1 cellular context compared by ENCODE assay signal in genomic region chr14:88815980-88816379, GRCh38.
TF ChIP-seq lines count a peak whose summit lies in the region.

No MANE protein-coding gene starts in this region.

TF ChIP-seq in K562, 482 proteins besides CTCF, POLR2A, EP300 and RAD21 (continues in another document):
- no peak for TF ChIP-seq GABPB1 (CRISPR knock-in tag; IDR thresholded peaks at IDR 0.05)
- peak; percentile 79 for TF ChIP-seq NCOR1 (IDR thresholded peaks at IDR 0.05)
- peak; percentile 60 for TF ChIP-seq DPF2 (IDR thresholded peaks at IDR 0.05)
- peak; percentile 86 for TF ChIP-seq TEAD4 (IDR thresholded peaks at IDR 0.05; ENCODE audit: low read length)
- no peak for TF ChIP-seq TEAD4 (CRISPR knock-in tag; IDR thresholded peaks at IDR 0.05; ENCODE audit: borderline replicate concordance)
- TF ChIP-seq NCOA6 (IDR thresholded peaks at IDR 0.05) = no peak
- TF ChIP-seq MEIS2 (IDR thresholded peaks at IDR 0.05; ENCODE audit: partially characterized antibody) = peak; percentile 24
- TF ChIP-seq ZNF609 (CRISPR knock-in tag; IDR thresholded peaks at IDR 0.05; ENCODE audit: borderline replicate concordance) = no peak
- 0 out of 4 replicates have a peak, but pooled peaks of 1 of the 2 experiments have one; percentile 46 for TF ChIP-seq HDAC1 (IDR thresholded peaks at IDR 0.05)
- 0 out of 2 replicates have a peak, but pooled peaks have one; percentile 27 for TF ChIP-seq HDAC2 (IDR thresholded peaks at IDR 0.05)
- TF ChIP-seq NCOA1 (IDR thresholded peaks at IDR 0.05; ENCODE audit: low read depth) = no peak
- TF ChIP-seq, protein P1, sequence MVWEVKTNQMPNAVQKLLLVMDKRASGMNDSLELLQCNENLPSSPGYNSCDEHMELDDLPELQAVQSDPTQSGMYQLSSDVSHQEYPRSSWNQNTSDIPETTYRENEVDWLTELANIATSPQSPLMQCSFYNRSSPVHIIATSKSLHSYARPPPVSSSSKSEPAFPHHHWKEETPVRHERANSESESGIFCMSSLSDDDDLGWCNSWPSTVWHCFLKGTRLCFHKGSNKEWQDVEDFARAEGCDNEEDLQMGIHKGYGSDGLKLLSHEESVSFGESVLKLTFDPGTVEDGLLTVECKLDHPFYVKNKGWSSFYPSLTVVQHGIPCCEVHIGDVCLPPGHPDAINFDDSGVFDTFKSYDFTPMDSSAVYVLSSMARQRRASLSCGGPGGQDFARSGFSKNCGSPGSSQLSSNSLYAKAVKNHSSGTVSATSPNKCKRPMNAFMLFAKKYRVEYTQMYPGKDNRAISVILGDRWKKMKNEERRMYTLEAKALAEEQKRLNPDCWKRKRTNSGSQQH (CRISPR knock-in tag; IDR thresholded peaks at IDR 0.05) = no peak
- TF ChIP-seq TAF15 (IDR thresholded peaks at IDR 0.05; ENCODE audit: low read depth, low read length) = no peak
- no peak for TF ChIP-seq HCFC1 (IDR thresholded peaks at IDR 0.05; ENCODE audit: low read depth, low read length)
- peak in 1 of 2 experiments; percentile 62; a peak in 2 of 4 replicates for TF ChIP-seq TRIM24 (IDR thresholded peaks at IDR 0.05)
- peak; percentile 88 for TF ChIP-seq ARID1B (IDR thresholded peaks at IDR 0.05)
- TF ChIP-seq MTA2 (IDR thresholded peaks at IDR 0.05; ENCODE audit: low read depth) = peak; percentile 71
- TF ChIP-seq CBFA2T2 (conservative IDR thresholded peaks at IDR 0.05) = peak; percentile 82
- no peak for TF ChIP-seq NELFE (IDR thresholded peaks at IDR 0.05; ENCODE audit: insufficient read depth, insufficient read length)
- TF ChIP-seq TCF3 (CRISPR knock-in tag; IDR thresholded peaks at IDR 0.05) = peak; percentile 84
- no peak for TF ChIP-seq SPI1 (IDR thresholded peaks at IDR 0.05; ENCODE audit: borderline replicate concordance, low read depth, low read length)
- TF ChIP-seq POLR2AphosphoS5 (IDR thresholded peaks at IDR 0.05; ENCODE audit: control insufficient read depth, insufficient read depth, low read depth, low read length) = 0 out of 2 replicates have a peak, but pooled peaks have one; percentile 27
- no peak for TF ChIP-seq NFE2L1 (tag; IDR thresholded peaks at IDR 0.05; ENCODE audit: borderline replicate concordance, low read depth)
- 0 out of 2 replicates have a peak, but pooled peaks have one; percentile 28 for TF ChIP-seq STAT5A (IDR thresholded peaks at IDR 0.05; ENCODE audit: borderline replicate concordance, low read length)
- TF ChIP-seq NR3C1 (CRISPR knock-in tag; IDR thresholded peaks at IDR 0.05) = no peak
- no peak for TF ChIP-seq ZEB2 (IDR thresholded peaks at IDR 0.05)
- no peak for TF ChIP-seq CHCHD3 (CRISPR knock-in tag; IDR thresholded peaks at IDR 0.05)
- peak; percentile 79 for TF ChIP-seq TAL1 (IDR thresholded peaks at IDR 0.05)
- no peak for TF ChIP-seq ZNF76 (CRISPR knock-in tag; IDR thresholded peaks at IDR 0.05; ENCODE audit: borderline replicate concordance)
- no peak for TF ChIP-seq ZNF717 (CRISPR knock-in tag; IDR thresholded peaks at IDR 0.05)
- TF ChIP-seq ZNF586 (CRISPR knock-in tag; conservative IDR thresholded peaks at IDR 0.05) = no peak
- no peak for TF ChIP-seq ZNF766 (CRISPR knock-in tag; conservative IDR thresholded peaks at IDR 0.05)
- TF ChIP-seq EHMT2 (IDR thresholded peaks at IDR 0.05) = 0 out of 2 replicates have a peak, but pooled peaks have one; percentile 15
- TF ChIP-seq, protein P2, sequence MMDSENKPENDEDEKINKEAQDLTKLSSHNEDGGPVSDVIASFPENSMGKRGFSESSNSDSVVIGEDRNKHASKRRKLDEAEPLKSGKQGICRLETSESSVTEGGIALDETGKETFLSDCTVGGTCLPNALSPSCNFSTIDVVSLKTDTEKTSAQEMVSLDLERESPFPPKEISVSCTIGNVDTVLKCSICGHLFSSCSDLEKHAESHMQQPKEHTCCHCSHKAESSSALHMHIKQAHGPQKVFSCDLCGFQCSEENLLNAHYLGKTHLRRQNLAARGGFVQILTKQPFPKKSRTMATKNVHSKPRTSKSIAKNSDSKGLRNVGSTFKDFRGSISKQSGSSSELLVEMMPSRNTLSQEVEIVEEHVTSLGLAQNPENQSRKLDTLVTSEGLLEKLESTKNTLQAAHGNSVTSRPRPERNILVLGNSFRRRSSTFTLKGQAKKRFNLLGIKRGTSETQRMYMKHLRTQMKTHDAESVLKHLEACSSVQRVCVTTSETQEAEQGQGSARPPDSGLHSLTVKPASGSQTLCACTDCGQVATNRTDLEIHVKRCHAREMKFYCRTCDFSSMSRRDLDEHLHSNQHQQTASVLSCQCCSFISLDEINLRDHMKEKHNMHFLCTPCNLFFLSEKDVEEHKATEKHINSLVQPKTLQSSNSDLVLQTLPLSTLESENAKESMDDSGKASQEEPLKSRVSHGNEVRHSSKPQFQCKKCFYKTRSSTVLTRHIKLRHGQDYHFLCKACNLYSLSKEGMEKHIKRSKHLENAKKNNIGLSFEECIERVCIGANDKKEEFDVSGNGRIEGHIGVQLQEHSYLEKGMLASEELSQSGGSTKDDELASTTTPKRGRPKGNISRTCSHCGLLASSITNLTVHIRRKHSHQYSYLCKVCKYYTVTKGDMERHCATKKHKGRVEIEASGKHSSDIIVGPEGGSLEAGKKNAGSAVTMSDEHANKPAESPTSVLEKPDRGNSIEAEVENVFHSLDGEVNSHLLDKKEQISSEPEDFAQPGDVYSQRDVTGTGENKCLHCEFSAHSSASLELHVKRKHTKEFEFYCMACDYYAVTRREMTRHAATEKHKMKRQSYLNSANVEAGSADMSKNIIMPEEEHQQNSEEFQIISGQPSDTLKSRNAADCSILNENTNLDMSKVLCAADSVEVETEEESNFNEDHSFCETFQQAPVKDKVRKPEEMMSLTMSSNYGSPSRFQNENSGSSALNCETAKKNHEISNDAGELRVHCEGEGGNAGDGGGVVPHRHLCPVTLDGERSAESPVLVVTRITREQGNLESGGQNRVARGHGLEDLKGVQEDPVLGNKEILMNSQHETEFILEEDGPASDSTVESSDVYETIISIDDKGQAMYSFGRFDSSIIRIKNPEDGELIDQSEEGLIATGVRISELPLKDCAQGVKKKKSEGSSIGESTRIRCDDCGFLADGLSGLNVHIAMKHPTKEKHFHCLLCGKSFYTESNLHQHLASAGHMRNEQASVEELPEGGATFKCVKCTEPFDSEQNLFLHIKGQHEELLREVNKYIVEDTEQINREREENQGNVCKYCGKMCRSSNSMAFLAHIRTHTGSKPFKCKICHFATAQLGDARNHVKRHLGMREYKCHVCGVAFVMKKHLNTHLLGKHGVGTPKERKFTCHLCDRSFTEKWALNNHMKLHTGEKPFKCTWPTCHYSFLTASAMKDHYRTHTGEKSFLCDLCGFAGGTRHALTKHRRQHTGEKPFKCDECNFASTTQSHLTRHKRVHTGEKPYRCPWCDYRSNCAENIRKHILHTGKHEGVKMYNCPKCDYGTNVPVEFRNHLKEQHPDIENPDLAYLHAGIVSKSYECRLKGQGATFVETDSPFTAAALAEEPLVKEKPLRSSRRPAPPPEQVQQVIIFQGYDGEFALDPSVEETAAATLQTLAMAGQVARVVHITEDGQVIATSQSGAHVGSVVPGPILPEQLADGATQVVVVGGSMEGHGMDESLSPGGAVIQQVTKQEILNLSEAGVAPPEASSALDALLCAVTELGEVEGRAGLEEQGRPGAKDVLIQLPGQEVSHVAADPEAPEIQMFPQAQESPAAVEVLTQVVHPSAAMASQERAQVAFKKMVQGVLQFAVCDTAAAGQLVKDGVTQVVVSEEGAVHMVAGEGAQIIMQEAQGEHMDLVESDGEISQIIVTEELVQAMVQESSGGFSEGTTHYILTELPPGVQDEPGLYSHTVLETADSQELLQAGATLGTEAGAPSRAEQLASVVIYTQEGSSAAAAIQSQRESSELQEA (IDR thresholded peaks at IDR 0.05; ENCODE audit: low read depth) = peak; percentile 74
- TF ChIP-seq CTBP1 (IDR thresholded peaks at IDR 0.05; ENCODE audit: borderline replicate concordance) = peak; percentile 72
- TF ChIP-seq SAP30 (IDR thresholded peaks at IDR 0.05; ENCODE audit: borderline replicate concordance, insufficient read depth, low read depth, low read length, poor library complexity, severe bottlenecking) = no peak
- no peak for TF ChIP-seq TSC22D4 (tag; IDR thresholded peaks at IDR 0.05)
- TF ChIP-seq GATA2 (CRISPR knock-in tag; IDR thresholded peaks at IDR 0.05) = peak; percentile 26; the same call in 1 of the 2 replicates
- 0 out of 2 replicates have a peak, but pooled peaks have one; percentile 11 for TF ChIP-seq ZNF384 (IDR thresholded peaks at IDR 0.05; ENCODE audit: low read depth, low read length)
- TF ChIP-seq, protein P3, sequence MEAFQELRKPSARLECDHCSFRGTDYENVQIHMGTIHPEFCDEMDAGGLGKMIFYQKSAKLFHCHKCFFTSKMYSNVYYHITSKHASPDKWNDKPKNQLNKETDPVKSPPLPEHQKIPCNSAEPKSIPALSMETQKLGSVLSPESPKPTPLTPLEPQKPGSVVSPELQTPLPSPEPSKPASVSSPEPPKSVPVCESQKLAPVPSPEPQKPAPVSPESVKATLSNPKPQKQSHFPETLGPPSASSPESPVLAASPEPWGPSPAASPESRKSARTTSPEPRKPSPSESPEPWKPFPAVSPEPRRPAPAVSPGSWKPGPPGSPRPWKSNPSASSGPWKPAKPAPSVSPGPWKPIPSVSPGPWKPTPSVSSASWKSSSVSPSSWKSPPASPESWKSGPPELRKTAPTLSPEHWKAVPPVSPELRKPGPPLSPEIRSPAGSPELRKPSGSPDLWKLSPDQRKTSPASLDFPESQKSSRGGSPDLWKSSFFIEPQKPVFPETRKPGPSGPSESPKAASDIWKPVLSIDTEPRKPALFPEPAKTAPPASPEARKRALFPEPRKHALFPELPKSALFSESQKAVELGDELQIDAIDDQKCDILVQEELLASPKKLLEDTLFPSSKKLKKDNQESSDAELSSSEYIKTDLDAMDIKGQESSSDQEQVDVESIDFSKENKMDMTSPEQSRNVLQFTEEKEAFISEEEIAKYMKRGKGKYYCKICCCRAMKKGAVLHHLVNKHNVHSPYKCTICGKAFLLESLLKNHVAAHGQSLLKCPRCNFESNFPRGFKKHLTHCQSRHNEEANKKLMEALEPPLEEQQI (IDR thresholded peaks at IDR 0.05) = 0 out of 2 replicates have a peak, but pooled peaks have one; percentile 37
- TF ChIP-seq HMBOX1 (IDR thresholded peaks at IDR 0.05) = peak; percentile 71
- no peak for TF ChIP-seq ZNF668 (CRISPR knock-in tag; IDR thresholded peaks at IDR 0.05)
- TF ChIP-seq, protein P4, sequence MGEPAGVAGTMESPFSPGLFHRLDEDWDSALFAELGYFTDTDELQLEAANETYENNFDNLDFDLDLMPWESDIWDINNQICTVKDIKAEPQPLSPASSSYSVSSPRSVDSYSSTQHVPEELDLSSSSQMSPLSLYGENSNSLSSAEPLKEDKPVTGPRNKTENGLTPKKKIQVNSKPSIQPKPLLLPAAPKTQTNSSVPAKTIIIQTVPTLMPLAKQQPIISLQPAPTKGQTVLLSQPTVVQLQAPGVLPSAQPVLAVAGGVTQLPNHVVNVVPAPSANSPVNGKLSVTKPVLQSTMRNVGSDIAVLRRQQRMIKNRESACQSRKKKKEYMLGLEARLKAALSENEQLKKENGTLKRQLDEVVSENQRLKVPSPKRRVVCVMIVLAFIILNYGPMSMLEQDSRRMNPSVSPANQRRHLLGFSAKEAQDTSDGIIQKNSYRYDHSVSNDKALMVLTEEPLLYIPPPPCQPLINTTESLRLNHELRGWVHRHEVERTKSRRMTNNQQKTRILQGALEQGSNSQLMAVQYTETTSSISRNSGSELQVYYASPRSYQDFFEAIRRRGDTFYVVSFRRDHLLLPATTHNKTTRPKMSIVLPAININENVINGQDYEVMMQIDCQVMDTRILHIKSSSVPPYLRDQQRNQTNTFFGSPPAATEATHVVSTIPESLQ (CRISPR knock-in tag; IDR thresholded peaks at IDR 0.05) = no peak
- peak; percentile 50 for TF ChIP-seq NFIC (IDR thresholded peaks at IDR 0.05)
